12 cellular contexts compared by ENCODE assay signal in genomic region chr2:45944075-45944474, GRCh38.
DNase-seq lines count a peak whose midpoint lies in the region; ATAC-seq, FAIRE-seq and TF ChIP-seq lines count a peak whose summit lies in the region.
"Had no signal": no experiment of that assay in that cellular context is flagged by ENCODE, and none has a peak within 500 bp of the region (broad histone marks: within the 10 kb centered on the region; RNA-seq: fewer than 3 reads in every experiment).

No MANE protein-coding gene starts in this region.

- no peak overlapping the region for H3K27ac Mint-ChIP-seq in nephron progenitor cell
- no peak overlapping the region for H3K27ac Mint-ChIP-seq in activated CD4-positive, alpha-beta T cell treated with anti-CD3 and anti-CD28 coated beads, Interleukin-2, amount 10 ng/mL, durations not matched to agents 24 days and 14 days
- H3K27ac Mint-ChIP-seq: activated naive CD4-positive, alpha-beta T cell treated with anti-CD3 and anti-CD28 coated beads, Interleukin-2, amount 50 U/mL, for 24 hours had no signal

- no peak for ATAC-seq in HG02798 (IDR thresholded peaks at IDR 0.05; ENCODE audit: poor library complexity, unreplicated experiment)

- H3K4me3 ChIP-seq in MG63 (no peak overlapping the region), bronchial epithelial cell (ENCODE audit: low read depth, low read length) (no peak overlapping the region)

- no peaks in the 10 kb centered on the region for H3K36me3 Mint-ChIP-seq in nephron progenitor cell (ENCODE audit: low read depth)
- H3K36me3 Mint-ChIP-seq in activated CD4-positive, alpha-beta T cell treated with anti-CD3 and anti-CD28 coated beads, Interleukin-2, amount 10 ng/mL, durations not matched to agents 24 days and 14 days (ENCODE audit: low read depth): no peaks in the 10 kb centered on the region

- H3K27me3 ChIP-seq in MG63: no peaks in the 10 kb centered on the region
- H3K27me3 ChIP-seq in bronchial epithelial cell (ENCODE audit: control insufficient read depth, insufficient read depth, low read length): peaks cover 2% of the 10 kb centered on the region

- no peaks in the 10 kb centered on the region; the same call in 1 of the 2 replicates for H3K9me3 ChIP-seq in MG63

- H3K36me3 ChIP-seq in MG63: peaks cover 18% of the 10 kb centered on the region
- H3K36me3 ChIP-seq in bronchial epithelial cell (ENCODE audit: control insufficient read depth, insufficient read depth, low read length): no peaks in the 10 kb centered on the region

- H3K27me3 Mint-ChIP-seq in nephron progenitor cell (ENCODE audit: low read depth, poor library complexity): peaks cover 10% of the 10 kb centered on the region
- peaks cover 6% of the 10 kb centered on the region for H3K27me3 Mint-ChIP-seq in activated CD4-positive, alpha-beta T cell treated with anti-CD3 and anti-CD28 coated beads, Interleukin-2, amount 10 ng/mL, durations not matched to agents 24 days and 14 days
- H3K27me3 Mint-ChIP-seq: activated naive CD4-positive, alpha-beta T cell treated with anti-CD3 and anti-CD28 coated beads, Interleukin-2, amount 50 U/mL, for 24 hours had no signal

- peaks cover 33% of the 10 kb centered on the region for H3K4me1 Mint-ChIP-seq in nephron progenitor cell
- no peaks in the 10 kb centered on the region for H3K4me1 Mint-ChIP-seq in activated CD4-positive, alpha-beta T cell treated with anti-CD3 and anti-CD28 coated beads, Interleukin-2, amount 10 ng/mL, durations not matched to agents 24 days and 14 days
- H3K4me1 Mint-ChIP-seq: activated naive CD4-positive, alpha-beta T cell treated with anti-CD3 and anti-CD28 coated beads, Interleukin-2, amount 50 U/mL, for 24 hours had no signal

- no peak for TF ChIP-seq CTCF in bronchial epithelial cell (IDR thresholded peaks at IDR 0.05; ENCODE audit: insufficient read depth, low read length, severe bottlenecking)
- no peak for TF ChIP-seq CTCF in nephron progenitor cell (IDR thresholded peaks at IDR 0.05)

- intact Hi-C loops in activated CD4-positive, alpha-beta T cell treated with anti-CD3 and anti-CD28 coated beads, Interleukin-2, amount 10 ng/mL, durations not matched to agents 24 days and 14 days (cut with micrococcal nuclease): no loop called here

- H3K9me3 Mint-ChIP-seq in nephron progenitor cell: no peaks in the 10 kb centered on the region
- H3K9me3 Mint-ChIP-seq in activated CD4-positive, alpha-beta T cell treated with anti-CD3 and anti-CD28 coated beads, Interleukin-2, amount 10 ng/mL, durations not matched to agents 24 days and 14 days: no peaks in the 10 kb centered on the region
- H3K9me3 Mint-ChIP-seq: activated naive CD4-positive, alpha-beta T cell treated with anti-CD3 and anti-CD28 coated beads, Interleukin-2, amount 50 U/mL, for 24 hours had no signal

- no peak for FAIRE-seq in bronchial epithelial cell (lab: Jason Lieb, UNC)

- H3K4me3 Mint-ChIP-seq in nephron progenitor cell: no peak overlapping the region
- H3K4me3 Mint-ChIP-seq in activated CD4-positive, alpha-beta T cell treated with anti-CD3 and anti-CD28 coated beads, Interleukin-2, amount 10 ng/mL, durations not matched to agents 24 days and 14 days: no peak overlapping the region
- H3K4me3 Mint-ChIP-seq: activated naive CD4-positive, alpha-beta T cell treated with anti-CD3 and anti-CD28 coated beads, Interleukin-2, amount 50 U/mL, for 24 hours had no signal

- peak; percentile 61 for DNase-seq in AG08395 (ENCODE audit: low spot score)
- DNase-seq in MG63: peak; percentile 70
- peak; percentile 60 for DNase-seq in bronchial epithelial cell (ENCODE audit: low read depth)
- peak; percentile 54 for DNase-seq in kidney tubule cell (ENCODE audit: low spot score)
- no peak for DNase-seq in activated T-cell treated with anti-CD3 and anti-CD28 coated beads, Interleukin-2, amount 50 U/mL, for 48 hours
- DNase-seq in nephron progenitor cell: no peak
- no peak for DNase-seq in activated CD4-positive, alpha-beta T cell treated with anti-CD3 and anti-CD28 coated beads, Interleukin-2, amount 10 ng/mL, durations not matched to agents 24 days and 14 days
- DNase-seq: cortex of kidney, glutamatergic neuron, nucleus accumbens had no signal

Comparison
In these comparisons a context has a peak if more than half of its experiments do, and no peak if none do; other contexts are left out.
1. DNase-seq: peak in AG08395 (single experiment), MG63 (single experiment), bronchial epithelial cell (single experiment) and kidney tubule cell (single experiment); none in activated T-cell treated with anti-CD3 and anti-CD28 coated beads, Interleukin-2, amount 50 U/mL, for 48 hours (0 of 2), nephron progenitor cell (single experiment) and activated CD4-positive, alpha-beta T cell treated with anti-CD3 and anti-CD28 coated beads, Interleukin-2, amount 10 ng/mL, durations not matched to agents 24 days and 14 days (single experiment).